Comparison of ENCODE assay signal across 8 cellular contexts in genomic region chr6:4135665-4136353, GRCh38. TPM values are rescaled to one million over a fixed set of nuclear protein-coding genes. Genes with fewer than 3 reads are reported as not detected.
DNase-seq lines count a peak whose midpoint lies in the region; ATAC-seq and TF ChIP-seq lines count a peak whose summit lies in the region.

No MANE protein-coding gene starts in this region.

- H3F3A ChIP-seq in DOHH2 (ENCODE audit: control insufficient read depth, insufficient read depth), result peaks cover 11% of the 10 kb centered on the region; the same call in 1 of the 2 replicates
- 0 out of 2 replicates have a peak, but pooled peaks cover 5% of the 10 kb centered on the region for H3F3A ChIP-seq in GM23338 (replicated peaks; ENCODE audit: low read depth)

- peak overlapping the region; percentile 97 for H3K27ac Mint-ChIP-seq in GM23338
- H3K27ac Mint-ChIP-seq in activated T-helper 2 cell treated with anti-CD3 and anti-CD28 coated beads, Interferon-gamma antibody, Interleukin-2, Interleukin-4, amounts not matched to agents 10 μg/mL and 5 μg/mL and 100 μg/mL, durations not matched to agents 14 hours and 24 hours and 36 hours, result peak overlapping the region; percentile 81
- H3K27ac Mint-ChIP-seq in naive thymus-derived CD8-positive, alpha-beta T cell, result peak overlapping the region in 9 of 10 donors; percentile 50 to 90 (median 83)
- peak overlapping the region; percentile 91 for H3K27ac Mint-ChIP-seq in stimulated activated memory B cell treated with anti-CD40 and anti-IgM and Interleukin-4, amounts not matched to agents 10 μg/mL and 1 μg/mL and 100 μg/mL, for 72 hours

- H3K9me3 ChIP-seq in DOHH2 (ENCODE audit: control insufficient read depth, insufficient read depth, low read length), result no peaks in the 10 kb centered on the region

- H2AFZ ChIP-seq in GM23338, result peak overlapping the region; percentile 20; the same call in 1 of the 2 replicates

- H3K4me2 ChIP-seq in DOHH2 (ENCODE audit: low read length), result peak overlapping the region; percentile 94
- peak overlapping the region; percentile 75 for H3K4me2 ChIP-seq in GM23338

- intact Hi-C loops in activated T-helper 2 cell treated with anti-CD3 and anti-CD28 coated beads, Interferon-gamma antibody, Interleukin-2, Interleukin-4, amounts not matched to agents 10 μg/mL and 5 μg/mL and 100 μg/mL, durations not matched to agents 14 hours and 24 hours and 36 hours (cut with micrococcal nuclease), result loop anchor here (1.0 to 5.0 kb wide), 3 partner anchors 115 to 1279 kb away; partner anchors contain the start of gene CDYL

- H3K27me3 Mint-ChIP-seq in GM23338 (ENCODE audit: insufficient read depth, low read depth, poor library complexity), result peaks cover 4% of the 10 kb centered on the region
- H3K27me3 Mint-ChIP-seq in activated T-helper 2 cell treated with anti-CD3 and anti-CD28 coated beads, Interferon-gamma antibody, Interleukin-2, Interleukin-4, amounts not matched to agents 10 μg/mL and 5 μg/mL and 100 μg/mL, durations not matched to agents 14 hours and 24 hours and 36 hours (ENCODE audit: low read depth), result peaks cover 2% of the 10 kb centered on the region
- no peaks in the 10 kb centered on the region for H3K27me3 Mint-ChIP-seq in naive thymus-derived CD8-positive, alpha-beta T cell
- H3K27me3 Mint-ChIP-seq in stimulated activated memory B cell treated with anti-CD40 and anti-IgM and Interleukin-4, amounts not matched to agents 10 μg/mL and 1 μg/mL and 100 μg/mL, for 72 hours, result no peaks in the 10 kb centered on the region

- peak; percentile 81 for ATAC-seq in GM23338
- ATAC-seq in naive thymus-derived CD8-positive, alpha-beta T cell, result peak; percentile 86 to 88
- ATAC-seq in stimulated activated memory B cell treated with anti-CD40 and anti-IgM and Interleukin-4, amounts not matched to agents 10 μg/mL and 1 μg/mL and 100 μg/mL, for 72 hours, result peak; percentile 97

- H4K20me1 ChIP-seq in DOHH2 (ENCODE audit: control insufficient read depth, insufficient read depth, low read depth, low read length) (no peaks in the 10 kb centered on the region), GM23338 (replicated peaks; ENCODE audit: insufficient read depth) (0 out of 2 replicates have a peak, but pooled peaks cover 4% of the 10 kb centered on the region)

- H3K4me3 ChIP-seq in DOHH2 (ENCODE audit: low read length), result peak overlapping the region; percentile 86
- H3K4me3 ChIP-seq in GM23338, result peak overlapping the region; percentile 51
- peak overlapping the region; percentile 70 for H3K4me3 ChIP-seq in fibroblast of mammary gland (ENCODE audit: control insufficient read depth, low read depth, low read length)

- DNase-seq in GM23338 (ENCODE audit: low spot score), result peak; percentile 93
- DNase-seq in LHCN-M2 (ENCODE audit: low read depth), result peak; percentile 84
- peak; percentile 96 for DNase-seq in RPMI7951 (ENCODE audit: low read depth)
- peak; percentile 91 for DNase-seq in activated T-helper 2 cell treated with anti-CD3 and anti-CD28 coated beads, Interferon-gamma antibody, Interleukin-2, Interleukin-4, amounts not matched to agents 10 μg/mL and 5 μg/mL and 100 μg/mL, durations not matched to agents 14 hours and 24 hours and 36 hours (ENCODE audit: low spot score)
- DNase-seq in fibroblast of mammary gland (ENCODE audit: low read depth), result peak; percentile 90
- DNase-seq in naive thymus-derived CD8-positive, alpha-beta T cell, result peak; percentile 84 to 99 (median 91)

- peaks cover 17% of the 10 kb centered on the region for H3K9me3 Mint-ChIP-seq in GM23338
- peaks cover 14% of the 10 kb centered on the region for H3K9me3 Mint-ChIP-seq in activated T-helper 2 cell treated with anti-CD3 and anti-CD28 coated beads, Interferon-gamma antibody, Interleukin-2, Interleukin-4, amounts not matched to agents 10 μg/mL and 5 μg/mL and 100 μg/mL, durations not matched to agents 14 hours and 24 hours and 36 hours
- H3K9me3 Mint-ChIP-seq in naive thymus-derived CD8-positive, alpha-beta T cell, result peaks cover 0 to 6% (median 0%) of the 10 kb centered on the region in 9 donors
- peaks cover 3% of the 10 kb centered on the region for H3K9me3 Mint-ChIP-seq in stimulated activated memory B cell treated with anti-CD40 and anti-IgM and Interleukin-4, amounts not matched to agents 10 μg/mL and 1 μg/mL and 100 μg/mL, for 72 hours

- peaks cover 29% of the 10 kb centered on the region for H3K4me1 Mint-ChIP-seq in GM23338
- peaks cover 40% of the 10 kb centered on the region for H3K4me1 Mint-ChIP-seq in activated T-helper 2 cell treated with anti-CD3 and anti-CD28 coated beads, Interferon-gamma antibody, Interleukin-2, Interleukin-4, amounts not matched to agents 10 μg/mL and 5 μg/mL and 100 μg/mL, durations not matched to agents 14 hours and 24 hours and 36 hours (ENCODE audit: low read depth)
- peaks cover 14 to 46% (median 38%) of the 10 kb centered on the region in 4 donors for H3K4me1 Mint-ChIP-seq in naive thymus-derived CD8-positive, alpha-beta T cell
- H3K4me1 Mint-ChIP-seq in stimulated activated memory B cell treated with anti-CD40 and anti-IgM and Interleukin-4, amounts not matched to agents 10 μg/mL and 1 μg/mL and 100 μg/mL, for 72 hours, result peaks cover 29% of the 10 kb centered on the region

- H3K27me3 ChIP-seq in DOHH2 (ENCODE audit: control insufficient read depth, low read length) (no peaks in the 10 kb centered on the region), GM23338 (ENCODE audit: insufficient read depth) (no peaks in the 10 kb centered on the region)

- H3K9me2 ChIP-seq in DOHH2 (replicated peaks; ENCODE audit: control insufficient read depth, low read length) (no peaks in the 10 kb centered on the region), GM23338 (ENCODE audit: insufficient read depth) (no peaks in the 10 kb centered on the region)

- H3K36me3 ChIP-seq in DOHH2 (ENCODE audit: control insufficient read depth, low read length), result peaks cover 21% of the 10 kb centered on the region
- H3K36me3 ChIP-seq in GM23338 (ENCODE audit: insufficient read depth), result peaks cover 10% of the 10 kb centered on the region

- TF ChIP-seq CTCF in DOHH2 (IDR thresholded peaks at IDR 0.05; ENCODE audit: low read depth, low read length, poor library complexity, severe bottlenecking), result no peak
- TF ChIP-seq CTCF in GM23338 (conservative IDR thresholded peaks at IDR 0.05; ENCODE audit: low read depth in 2 of 2), result 0 out of 4 replicates have a peak, but pooled peaks of 1 of the 2 experiments have one; percentile 7
- no peak for TF ChIP-seq CTCF in fibroblast of mammary gland (conservative IDR thresholded peaks at IDR 0.05; ENCODE audit: control insufficient read depth, insufficient read depth, low read depth, low read length)

- H3K4me3 Mint-ChIP-seq in GM23338, result peak overlapping the region; percentile 80
- H3K4me3 Mint-ChIP-seq in activated T-helper 2 cell treated with anti-CD3 and anti-CD28 coated beads, Interferon-gamma antibody, Interleukin-2, Interleukin-4, amounts not matched to agents 10 μg/mL and 5 μg/mL and 100 μg/mL, durations not matched to agents 14 hours and 24 hours and 36 hours (ENCODE audit: low read depth), result peak overlapping the region; percentile 77
- H3K4me3 Mint-ChIP-seq in naive thymus-derived CD8-positive, alpha-beta T cell, result peak overlapping the region; percentile 78 to 92 (median 84)
- peak overlapping the region; percentile 85 for H3K4me3 Mint-ChIP-seq in stimulated activated memory B cell treated with anti-CD40 and anti-IgM and Interleukin-4, amounts not matched to agents 10 μg/mL and 1 μg/mL and 100 μg/mL, for 72 hours

- H3K27ac ChIP-seq in DOHH2 (ENCODE audit: low read depth, low read length), result peak overlapping the region; percentile 3; the same call in 1 of the 2 replicates
- H3K27ac ChIP-seq in GM23338 (ENCODE audit: low read depth), result peak overlapping the region; percentile 30

- H3K79me2 ChIP-seq in DOHH2 (ENCODE audit: control insufficient read depth, low read length) (peaks cover 22% of the 10 kb centered on the region), GM23338 (replicated peaks; ENCODE audit: insufficient read depth) (peaks cover 25% of the 10 kb centered on the region)

- H3K4me1 ChIP-seq in DOHH2 (ENCODE audit: control insufficient read depth, low read length) (peaks cover 48% of the 10 kb centered on the region), GM23338 (ENCODE audit: insufficient read depth) (peaks cover 19% of the 10 kb centered on the region)

- POLR2A ChIA-PET in naive thymus-derived CD8-positive, alpha-beta T cell (lab: Charles Lee), result interaction anchor here (0.5 to 3.0 kb wide), 14 partner anchors 10 to 1371 kb away, joined by 3 to 31 read pairs (median 5); partner anchors contain the start of genes CDYL, FAM50B, RIPK1 and RPP40

- H3K36me3 Mint-ChIP-seq in GM23338 (ENCODE audit: low read depth), result peaks cover 28% of the 10 kb centered on the region
- peaks cover 33% of the 10 kb centered on the region for H3K36me3 Mint-ChIP-seq in activated T-helper 2 cell treated with anti-CD3 and anti-CD28 coated beads, Interferon-gamma antibody, Interleukin-2, Interleukin-4, amounts not matched to agents 10 μg/mL and 5 μg/mL and 100 μg/mL, durations not matched to agents 14 hours and 24 hours and 36 hours (ENCODE audit: low read depth)
- H3K36me3 Mint-ChIP-seq in naive thymus-derived CD8-positive, alpha-beta T cell, result peaks cover 11 to 27% (median 17%) of the 10 kb centered on the region in 3 donors
- peaks cover 24% of the 10 kb centered on the region for H3K36me3 Mint-ChIP-seq in stimulated activated memory B cell treated with anti-CD40 and anti-IgM and Interleukin-4, amounts not matched to agents 10 μg/mL and 1 μg/mL and 100 μg/mL, for 72 hours

TF ChIP-seq in GM23338, 12 proteins besides CTCF, POLR2A, EP300 and RAD21 (continues in another document):
- TF ChIP-seq NANOG (IDR thresholded peaks at IDR 0.05; ENCODE audit: borderline replicate concordance), result no peak

RNA-seq across cellular contexts. Expression of gene ECI2, which starts 0.4 kb away (rescaled TPM):
- 60.4 and 63.7 TPM in 2 replicates for total RNA-seq in GM23338 (2014; rRNA removed; shearing (Covaris generic))
- polyA plus RNA-seq in GM23338 (2016; fragmentation: Nextera tagmentation; extraction: Ambion mirVana), result 90.7 and 102 TPM in 2 replicates
- 74.9 and 84.6 TPM in 2 replicates for total RNA-seq in LHCN-M2 (2014; rRNA removed)
- 70.1 TPM for polyA plus RNA-seq in LHCN-M2 (2012)
- total RNA-seq in RPMI7951 (2014; rRNA removed; shearing (Covaris generic)), result 154 and 176 TPM in 2 replicates
- 36.9 and 39.9 TPM in 2 replicates for total RNA-seq in activated T-helper 2 cell treated with anti-CD3 and anti-CD28 coated beads, Interferon-gamma antibody, Interleukin-2, Interleukin-4, amounts not matched to agents 10 μg/mL and 5 μg/mL and 100 μg/mL, durations not matched to agents 14 hours and 24 hours and 36 hours
- total RNA-seq in naive thymus-derived CD8-positive, alpha-beta T cell, result 10 to 100 TPM; 61.3 to 62.4 TPM
- 10 to 100 TPM; 66.3 to 83.4 (median 78.5) TPM for polyA plus RNA-seq in naive thymus-derived CD8-positive, alpha-beta T cell

RNA-seq across cellular contexts. Expression of gene FAM217A, which starts 56.9 kb away (rescaled TPM):
- not detected in 2 replicates for total RNA-seq in GM23338 (2014; rRNA removed; shearing (Covaris generic))
- not detected in 2 replicates for polyA plus RNA-seq in GM23338 (2016; fragmentation: Nextera tagmentation; extraction: Ambion mirVana)
- total RNA-seq in LHCN-M2 (2014; rRNA removed), result not detected in 2 replicates
- polyA plus RNA-seq in LHCN-M2 (2012), result not detected
- total RNA-seq in RPMI7951 (2014; rRNA removed; shearing (Covaris generic)), result not detected in 2 replicates
- not detected in 2 replicates for total RNA-seq in activated T-helper 2 cell treated with anti-CD3 and anti-CD28 coated beads, Interferon-gamma antibody, Interleukin-2, Interleukin-4, amounts not matched to agents 10 μg/mL and 5 μg/mL and 100 μg/mL, durations not matched to agents 14 hours and 24 hours and 36 hours
- not detected for total RNA-seq in naive thymus-derived CD8-positive, alpha-beta T cell
- under 1 TPM in 2 of 3 donors, not detected in 1; 0.08 to 0.23 TPM for polyA plus RNA-seq in naive thymus-derived CD8-positive, alpha-beta T cell

Comparison
In these comparisons a context has a peak if more than half of its experiments do, and no peak if none do; other contexts are left out.
1. Peak in every context shown above with its lines: DNase-seq, ATAC-seq, H3K4me3 ChIP-seq and H3K27ac ChIP-seq.